Comparison of ENCODE assay signal across 9 cellular contexts in the genomic region with DNA sequence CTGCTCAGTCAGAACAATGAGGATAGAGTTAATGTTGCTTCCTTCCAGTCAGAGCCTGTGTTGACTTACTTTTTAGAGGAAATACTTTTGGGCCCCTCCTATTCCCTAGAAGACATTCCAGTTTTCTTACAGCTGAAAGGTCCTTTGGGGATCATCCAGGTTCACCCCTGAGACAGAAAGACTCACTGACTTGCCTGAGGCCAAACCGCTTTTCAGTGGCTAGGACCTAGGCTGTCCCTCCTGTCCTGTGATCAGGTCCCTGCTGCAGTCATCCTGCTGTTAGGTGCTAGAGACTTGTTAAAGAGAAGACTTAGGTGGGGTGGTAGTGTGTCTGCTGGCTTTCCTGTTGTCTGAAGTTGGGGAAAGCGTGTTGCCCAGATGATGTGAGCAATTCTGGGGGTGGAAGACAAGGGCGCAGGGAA. TPM values are rescaled to one million over a fixed set of nuclear protein-coding genes. Genes with fewer than 3 reads are reported as not detected.
DNase-seq lines count a peak whose midpoint lies in the region; ATAC-seq and TF ChIP-seq lines count a peak whose summit lies in the region.
"Had no signal": no experiment of that assay in that cellular context is flagged by ENCODE, and none has a peak within 500 bp of the region (broad histone marks: within the 10 kb centered on the region; RNA-seq: fewer than 3 reads in every experiment).

No MANE protein-coding gene starts in this region.

- ATAC-seq in central memory CD8-positive, alpha-beta T cell (replicated peaks; ENCODE audit: extremely low read depth, poor library complexity, severe bottlenecking) = no peak
- ATAC-seq in HG03196 (IDR thresholded peaks at IDR 0.05; ENCODE audit: unreplicated experiment) (no peak), HG02970 (IDR thresholded peaks at IDR 0.05; ENCODE audit: low FRiP score, unreplicated experiment) (no peak)

- H3K27me3 Mint-ChIP-seq in HFFc6 (ENCODE audit: insufficient read depth) = peaks cover 3% of the 10 kb centered on the region; the same call in 1 of the 2 replicates
- H3K27me3 Mint-ChIP-seq in central memory CD8-positive, alpha-beta T cell = no peaks in the 10 kb centered on the region

- H3K9me3 ChIP-seq in mucosa of stomach (ENCODE audit: control insufficient read depth, low read length) = no peaks in the 10 kb centered on the region

- H3K27me3 ChIP-seq in mucosa of stomach (ENCODE audit: control insufficient read depth, insufficient read depth, low read length) = no peaks in the 10 kb centered on the region

- H3K4me3 Mint-ChIP-seq in HFFc6 = peak overlapping the region; percentile 42
- peak overlapping the region; percentile 1 for H3K4me3 Mint-ChIP-seq in central memory CD8-positive, alpha-beta T cell

- 0 out of 2 replicates have a peak, but pooled peaks cover 4% of the 10 kb centered on the region for H3K36me3 Mint-ChIP-seq in HFFc6 (ENCODE audit: low read depth)
- peaks cover 12% of the 10 kb centered on the region for H3K36me3 Mint-ChIP-seq in central memory CD8-positive, alpha-beta T cell (ENCODE audit: insufficient read depth)

- H3K9ac ChIP-seq in mucosa of stomach (ENCODE audit: low read length) = peak overlapping the region; percentile 26

- no peak for TF ChIP-seq CTCF in AG10803 (conservative IDR thresholded peaks at IDR 0.05; ENCODE audit: low read length)
- no peak for TF ChIP-seq CTCF in HFFc6 (IDR thresholded peaks at IDR 0.05)

- no peaks in the 10 kb centered on the region for H3K36me3 ChIP-seq in mucosa of stomach (ENCODE audit: control insufficient read depth, insufficient read depth, low read length)

- H3K9me3 Mint-ChIP-seq in HFFc6 = no peaks in the 10 kb centered on the region
- no peaks in the 10 kb centered on the region for H3K9me3 Mint-ChIP-seq in central memory CD8-positive, alpha-beta T cell

- H3K4me3 ChIP-seq in AG10803 (ENCODE audit: low read length) (no peak overlapping the region), mucosa of stomach (ENCODE audit: low read length) (no peak overlapping the region)

- H3K4me1 Mint-ChIP-seq in HFFc6 (ENCODE audit: low read depth) = peaks cover 74% of the 10 kb centered on the region
- H3K4me1 Mint-ChIP-seq in central memory CD8-positive, alpha-beta T cell = peaks cover 76% of the 10 kb centered on the region

- peak; percentile 32 for DNase-seq in AG10803 (ENCODE audit: low read depth)
- peak; percentile 17 for DNase-seq in HFFc6
- DNase-seq in central memory CD8-positive, alpha-beta T cell (ENCODE audit: low spot score in 2 of 2) = no peak
- no peak for DNase-seq in LoVo (ENCODE audit: low spot score)
- no peak for DNase-seq in NCI-H1105 treated with DMSO at 0.1 percent for 48 hours (lab: John Stamatoyannopoulos, UW)
- DNase-seq: foreskin melanocyte had no signal

- H3K4me1 ChIP-seq in mucosa of stomach (ENCODE audit: control insufficient read depth, insufficient read depth, low read length) = peaks cover 75% of the 10 kb centered on the region

- peak overlapping the region; percentile 22 for H3K27ac Mint-ChIP-seq in HFFc6
- H3K27ac Mint-ChIP-seq in central memory CD8-positive, alpha-beta T cell (ENCODE audit: low read depth) = no peak overlapping the region

RNA-seq across cellular contexts. Expression of gene SUSD6, which starts 39.6 kb away (rescaled TPM):
- total RNA-seq in HFFc6 (2021; fragmentation: NEBNext Ultra II Directional; extraction: Animal tissue kit (Norgen Biotek cat#: 25700)) = 10 to 100 TPM; 15.8 to 21.8 (median 17.9) TPM

Comparison
In these comparisons a context has a peak if more than half of its experiments do, and no peak if none do; other contexts are left out.
1. DNase-seq: peak in AG10803 (single experiment) and HFFc6 (single experiment); none in central memory CD8-positive, alpha-beta T cell (0 of 2), LoVo (single experiment) and NCI-H1105 treated with DMSO at 0.1 percent for 48 hours (single experiment).